ENCODE assay signal across 17 cellular contexts in genomic region chr14:105436891-105437722, GRCh38. TPM values are rescaled to one million over a fixed set of nuclear protein-coding genes. Genes with fewer than 3 reads are reported as not detected.
DNase-seq lines count a peak whose midpoint lies in the region; ATAC-seq, FAIRE-seq and TF ChIP-seq lines count a peak whose summit lies in the region.
"Had no signal": no experiment of that assay in that cellular context is flagged by ENCODE, and none has a peak within 500 bp of the region (broad histone marks: within the 10 kb centered on the region; RNA-seq: fewer than 3 reads in every experiment).

No MANE protein-coding gene starts in this region.

- H3K36me3 ChIP-seq in keratinocyte (ENCODE audit: control insufficient read depth in 2 of 2, extremely low read depth in 1 of 2, insufficient read depth in 2 of 2, low read length in 2 of 2): peaks cover 10 to 18% of the 10 kb centered on the region in 2 experiments

- DNase-seq in COLO668 (lab: John Stamatoyannopoulos, UW; ENCODE audit: unreplicated experiment) (peak; percentile 98), NCI-H1105 (lab: John Stamatoyannopoulos, UW) (peak; percentile 57), NCI-H748 treated with DMSO at 0.1 percent for 48 hours (lab: John Stamatoyannopoulos, UW) (peak; percentile 96), keratinocyte (ENCODE audit: low read depth, low spot score) (peak; percentile 25), SHP77 treated with DMSO at 0.1 percent for 48 hours (lab: John Stamatoyannopoulos, UW) (no peak)
- no peak for DNase-seq in stimulated activated CD4-positive, alpha-beta T cell treated with anti-CD3 and anti-CD28 coated beads, Interleukin-12 subunit alpha, Interleukin-12 subunit beta, amount 100 ng/mL, for 4 hours
- DNase-seq: activated CD4-positive, alpha-beta T cell treated with anti-CD3 and anti-CD28 coated beads, Interleukin-2, amount 50 U/mL, for 4 hours; activated naive CD4-positive, alpha-beta T cell treated with anti-CD3 and anti-CD28 coated beads for 36 hours; activated T-cell treated with anti-CD3 and anti-CD28 coated beads for 4 hours; Kasumi-1; NCI-H1930; NK-92 treated with Interleukin-12 subunit alpha and Interleukin-12 subunit beta, amount 100 ng/mL, for 24 hours; stimulated activated CD4-positive, alpha-beta T cell treated with anti-CD3 and anti-CD28 coated beads, Interleukin-2, amount 100 ng/mL, for 24 hours had no signal

- H3K27me3 ChIP-seq in keratinocyte (ENCODE audit: control insufficient read depth, extremely low read depth, insufficient read depth, low read length): no peaks in the 10 kb centered on the region

- no peak for ATAC-seq in GM21528 (IDR thresholded peaks at IDR 0.05; ENCODE audit: low FRiP score, unreplicated experiment)

- peaks cover 38% of the 10 kb centered on the region for H4K20me1 ChIP-seq in keratinocyte (ENCODE audit: control insufficient read depth, extremely low read depth, insufficient read depth, low read length)

- H3K9me1 ChIP-seq in keratinocyte (ENCODE audit: control insufficient read depth, extremely low read depth, insufficient read depth, low read length): no peaks in the 10 kb centered on the region

- no peaks in the 10 kb centered on the region for H3K4me1 ChIP-seq in keratinocyte (ENCODE audit: control insufficient read depth, extremely low read depth, insufficient read depth, low read length)
- H3K4me1 ChIP-seq: parathyroid adenoma had no signal

- H3K9ac ChIP-seq in keratinocyte (ENCODE audit: control insufficient read depth, extremely low read depth, insufficient read depth, low read length): no peak overlapping the region
- H3K9ac ChIP-seq: parathyroid adenoma had no signal

- H3K27ac ChIP-seq in keratinocyte (ENCODE audit: control insufficient read depth, insufficient read depth, low read length): no peak overlapping the region
- H3K27ac ChIP-seq: parathyroid adenoma, VCaP had no signal

- peaks cover 77% of the 10 kb centered on the region for H3K79me2 ChIP-seq in keratinocyte (ENCODE audit: control insufficient read depth, insufficient read depth, low read length)

- H3K9me3 ChIP-seq in keratinocyte (ENCODE audit: control insufficient read depth, low read depth, low read length): no peaks in the 10 kb centered on the region

- no peak overlapping the region for H2AFZ ChIP-seq in keratinocyte (ENCODE audit: control insufficient read depth, low read length)
- H2AFZ ChIP-seq: parathyroid adenoma had no signal

- no peak for FAIRE-seq in keratinocyte (lab: Jason Lieb, UNC)

- H3K4me2 ChIP-seq in keratinocyte (ENCODE audit: control insufficient read depth, extremely low read depth, insufficient read depth, low read depth, low read length): no peak overlapping the region

- no peak for TF ChIP-seq CTCF in keratinocyte (optimal IDR thresholded peaks at IDR 0.05 in 1 of 3, IDR thresholded peaks at IDR 0.05 in 1 of 3, conservative IDR thresholded peaks at IDR 0.05 in 1 of 3; ENCODE audit: extremely low read depth in 1 of 3, insufficient read depth in 2 of 3, low read length in 3 of 3)

- dilution Hi-C loops in keratinocyte (cut with MboI; ENCODE audit: extremely low pct_ligation_motif_present, low sequenced_read_pairs): no loop called here

- no peak overlapping the region for H3K4me3 ChIP-seq in keratinocyte (ENCODE audit: control insufficient read depth in 2 of 3, extremely low read depth in 1 of 3, insufficient read depth in 2 of 3, low read depth in 1 of 3, low read length in 3 of 3)
- H3K4me3 ChIP-seq: lung had no signal

RNA-seq across cellular contexts. Expression of gene MTA1, which starts 17.5 kb away (rescaled TPM):
- 33.6 to 50.0 TPM (median 49.2 TPM) in 3 replicates for polyA plus RNA-seq in keratinocyte
- polyA plus RNA-seq in keratinocyte (2011; ENCODE audit: low read depth): 12.2 TPM
- polyA plus RNA-seq in keratinocyte (2011; cell fraction: cytosol; rRNA removed): 23.2 and 41.5 TPM in 2 replicates
- polyA plus RNA-seq in keratinocyte (2011; cell fraction: nucleus; rRNA removed): 122 and 149 TPM in 2 replicates
- polyA plus RNA-seq in keratinocyte (2012; ENCODE audit: low replicate concordance): 29.4 and 50.2 TPM in 2 replicates
- 27.7 to 79.2 TPM (median 35.9 TPM) in 3 replicates for polyA minus RNA-seq in keratinocyte
- polyA minus RNA-seq in keratinocyte (2011; cell fraction: cytosol; rRNA and poly(A)+ RNA removed): 90.4 TPM
- 59.6 and 63.2 TPM in 2 replicates for polyA minus RNA-seq in keratinocyte (2011; cell fraction: nucleus; rRNA and poly(A)+ RNA removed)

RNA-seq across cellular contexts. Expression of gene CRIP2, which starts 37.5 kb away (rescaled TPM):
- polyA plus RNA-seq in keratinocyte: 4.8 to 12.7 TPM (median 5.7 TPM) in 3 replicates
- 0.61 TPM for polyA plus RNA-seq in keratinocyte (2011; ENCODE audit: low read depth)
- polyA plus RNA-seq in keratinocyte (2011; cell fraction: cytosol; rRNA removed): 3.7 and 13.9 TPM in 2 replicates
- polyA plus RNA-seq in keratinocyte (2011; cell fraction: nucleus; rRNA removed): 5.7 and 7.8 TPM in 2 replicates
- polyA plus RNA-seq in keratinocyte (2012; ENCODE audit: low replicate concordance): 6.0 and 8.3 TPM in 2 replicates
- 1.2 to 5.3 TPM (median 3.8 TPM) in 3 replicates for polyA minus RNA-seq in keratinocyte
- polyA minus RNA-seq in keratinocyte (2011; cell fraction: cytosol; rRNA and poly(A)+ RNA removed): 18.0 TPM
- polyA minus RNA-seq in keratinocyte (2011; cell fraction: nucleus; rRNA and poly(A)+ RNA removed): 1.6 and 3.7 TPM in 2 replicates

RNA-seq across cellular contexts. Expression of gene TEX22, which starts 38.8 kb away (rescaled TPM):
- 0.03 to 0.09 TPM in 2 of 3 replicates, not detected in the other for polyA plus RNA-seq in keratinocyte
- polyA plus RNA-seq in keratinocyte (2011; ENCODE audit: low read depth): not detected
- 0.05 TPM in 1 of 2 replicates, not detected in the other for polyA plus RNA-seq in keratinocyte (2011; cell fraction: cytosol; rRNA removed)
- polyA plus RNA-seq in keratinocyte (2011; cell fraction: nucleus; rRNA removed): 0.05 and 0.29 TPM in 2 replicates
- 0.10 and 0.23 TPM in 2 replicates for polyA plus RNA-seq in keratinocyte (2012; ENCODE audit: low replicate concordance)
- not detected in 3 replicates for polyA minus RNA-seq in keratinocyte
- polyA minus RNA-seq in keratinocyte (2011; cell fraction: cytosol; rRNA and poly(A)+ RNA removed): not detected
- polyA minus RNA-seq in keratinocyte (2011; cell fraction: nucleus; rRNA and poly(A)+ RNA removed): 0.21 TPM in 1 of 2 replicates, not detected in the other

RNA-seq across cellular contexts. Expression of gene CRIP1, which starts 49.6 kb away (rescaled TPM):
- polyA plus RNA-seq in keratinocyte: 1.1 to 1.7 TPM (median 1.3 TPM) in 3 replicates
- not detected for polyA plus RNA-seq in keratinocyte (2011; ENCODE audit: low read depth)
- polyA plus RNA-seq in keratinocyte (2011; cell fraction: cytosol; rRNA removed): 0.23 and 1.0 TPM in 2 replicates
- polyA plus RNA-seq in keratinocyte (2011; cell fraction: nucleus; rRNA removed): 0.27 and 0.85 TPM in 2 replicates
- polyA plus RNA-seq in keratinocyte (2012; ENCODE audit: low replicate concordance): 2.2 TPM in 1 of 2 replicates, not detected in the other
- not detected in 3 replicates for polyA minus RNA-seq in keratinocyte
- polyA minus RNA-seq in keratinocyte (2011; cell fraction: cytosol; rRNA and poly(A)+ RNA removed): not detected
- 1.8 TPM in 1 of 2 replicates, not detected in the other for polyA minus RNA-seq in keratinocyte (2011; cell fraction: nucleus; rRNA and poly(A)+ RNA removed)

RNA-seq across cellular contexts. Expression of gene TEDC1, which starts 53.9 kb away (rescaled TPM):
- polyA plus RNA-seq in keratinocyte: 4.2 to 5.0 TPM (median 5.0 TPM) in 3 replicates
- 0.85 TPM for polyA plus RNA-seq in keratinocyte (2011; ENCODE audit: low read depth)
- polyA plus RNA-seq in keratinocyte (2011; cell fraction: cytosol; rRNA removed): 1.6 and 5.4 TPM in 2 replicates
- polyA plus RNA-seq in keratinocyte (2011; cell fraction: nucleus; rRNA removed): 5.5 and 5.6 TPM in 2 replicates
- polyA plus RNA-seq in keratinocyte (2012; ENCODE audit: low replicate concordance): 2.0 and 10.5 TPM in 2 replicates
- polyA minus RNA-seq in keratinocyte: 2.0 to 6.2 TPM (median 3.5 TPM) in 3 replicates
- polyA minus RNA-seq in keratinocyte (2011; cell fraction: cytosol; rRNA and poly(A)+ RNA removed): 8.6 TPM
- 2.7 and 3.4 TPM in 2 replicates for polyA minus RNA-seq in keratinocyte (2011; cell fraction: nucleus; rRNA and poly(A)+ RNA removed)

Comparison
In these comparisons a context has a peak if more than half of its experiments do, and no peak if none do; other contexts are left out.
1. DNase-seq: peak in COLO668 (single experiment), NCI-H1105 (single experiment), NCI-H748 treated with DMSO at 0.1 percent for 48 hours (single experiment) and keratinocyte (single experiment); none in stimulated activated CD4-positive, alpha-beta T cell treated with anti-CD3 and anti-CD28 coated beads, Interleukin-12 subunit alpha, Interleukin-12 subunit beta, amount 100 ng/mL, for 4 hours (single experiment) and SHP77 treated with DMSO at 0.1 percent for 48 hours (single experiment).